ENCODE assay signal across 18 cellular contexts in the genomic region with DNA sequence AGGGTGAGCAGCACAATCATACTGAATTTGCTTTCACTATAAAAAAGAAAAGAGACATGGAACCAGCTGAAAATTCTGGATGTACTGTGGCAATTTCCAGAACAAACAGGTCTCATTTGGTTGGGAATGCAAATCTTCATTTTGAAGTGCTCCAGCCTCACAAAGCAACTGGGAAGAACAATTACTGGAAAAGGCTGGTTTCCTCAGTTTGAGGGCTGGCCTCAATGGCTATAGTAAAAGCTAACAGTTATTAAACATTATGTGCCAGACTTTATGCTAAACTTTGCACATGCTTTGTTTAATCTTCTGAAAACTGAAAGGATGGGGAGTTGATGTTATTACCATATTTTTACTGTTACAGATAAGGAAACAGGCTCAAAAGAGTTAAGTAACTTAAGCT. TPM values are rescaled to one million over a fixed set of nuclear protein-coding genes. Genes with fewer than 3 reads are reported as not detected.
DNase-seq lines count a peak whose midpoint lies in the region; ATAC-seq and TF ChIP-seq lines count a peak whose summit lies in the region.
"Had no signal": no experiment of that assay in that cellular context is flagged by ENCODE, and none has a peak within 500 bp of the region (broad histone marks: within the 10 kb centered on the region; RNA-seq: fewer than 3 reads in every experiment).

No MANE protein-coding gene starts in this region.

- H3K9me3 Mint-ChIP-seq in CD4-positive, alpha-beta T cell, result no peaks in the 10 kb centered on the region
- H3K9me3 Mint-ChIP-seq in GM23338 (no peaks in the 10 kb centered on the region; the same call in 2 of the 3 replicates), brain (peaks cover 0 to 6% (median 0%) of the 10 kb centered on the region in 5 experiments)
- peaks cover 0 to 3% (median 0%) of the 10 kb centered on the region in 11 donors for H3K9me3 Mint-ChIP-seq in naive thymus-derived CD4-positive, alpha-beta T cell

- peak overlapping the region; percentile 38 for H3K4me3 Mint-ChIP-seq in CD4-positive, alpha-beta T cell
- H3K4me3 Mint-ChIP-seq in GM23338, result 0 out of 3 replicates have a peak overlapping the region, but pooled peaks have one; percentile 0
- peak overlapping the region in 4 of 5 experiments; percentile 19 to 69 (median 51) for H3K4me3 Mint-ChIP-seq in brain
- H3K4me3 Mint-ChIP-seq in naive thymus-derived CD4-positive, alpha-beta T cell, result peak overlapping the region in 7 of 10 donors; percentile 4 to 35 (median 16)

- H3K36me3 ChIP-seq in GM23338 (ENCODE audit: insufficient read depth) (no peaks in the 10 kb centered on the region), SJCRH30 (peaks cover 35% of the 10 kb centered on the region)
- H3K36me3 ChIP-seq in naive thymus-derived CD4-positive, alpha-beta T cell (ENCODE audit: control insufficient read depth in 2 of 3, insufficient read depth in 3 of 3, low read length in 3 of 3), result peaks cover 0 to 4% (median 0%) of the 10 kb centered on the region in 3 experiments

- peaks cover 36% of the 10 kb centered on the region for H3K36me3 Mint-ChIP-seq in CD4-positive, alpha-beta T cell (ENCODE audit: low read depth)
- peaks cover 6% of the 10 kb centered on the region; the same call in 1 of the 3 replicates for H3K36me3 Mint-ChIP-seq in GM23338 (ENCODE audit: low read depth)
- peaks cover 13% of the 10 kb centered on the region for H3K36me3 Mint-ChIP-seq in brain
- peaks cover 4 to 13% (median 6%) of the 10 kb centered on the region in 5 donors for H3K36me3 Mint-ChIP-seq in naive thymus-derived CD4-positive, alpha-beta T cell

- no peak for ATAC-seq in CD4-positive, alpha-beta T cell (ENCODE audit: poor library complexity)
- ATAC-seq in GM23338 (no peak), HG03457 (IDR thresholded peaks at IDR 0.05; ENCODE audit: unreplicated experiment) (no peak), GM21576 (IDR thresholded peaks at IDR 0.05; ENCODE audit: unreplicated experiment) (no peak)
- ATAC-seq in naive thymus-derived CD4-positive, alpha-beta T cell, result no peak

- peaks cover 27% of the 10 kb centered on the region for H3K4me1 ChIP-seq in GM23338 (ENCODE audit: insufficient read depth)
- H3K4me1 ChIP-seq in naive thymus-derived CD4-positive, alpha-beta T cell (ENCODE audit: control insufficient read depth in 2 of 2, insufficient read depth in 2 of 2, low read length in 2 of 2), result peaks cover 10 to 19% of the 10 kb centered on the region in 2 donors
- H3K4me1 ChIP-seq in SJCRH30, result peaks cover 4% of the 10 kb centered on the region; the same call in 1 of the 2 replicates

- H3K27ac ChIP-seq in CD4-positive, alpha-beta T cell (ENCODE audit: low read depth, low read length), result no peak overlapping the region
- H3K27ac ChIP-seq in GM23338 (ENCODE audit: low read depth) (no peak overlapping the region), SJCRH30 (no peak overlapping the region)
- H3K27ac ChIP-seq in naive thymus-derived CD4-positive, alpha-beta T cell (ENCODE audit: low read depth, low read length), result no peak overlapping the region
- H3K27ac ChIP-seq: RWPE1, SJSA1 had no signal

- H3K79me2 ChIP-seq in GM23338 (replicated peaks; ENCODE audit: insufficient read depth), result peaks cover 65% of the 10 kb centered on the region

- H3K9me3 ChIP-seq in CD4-positive, alpha-beta T cell (ENCODE audit: control insufficient read depth, low read length), result no peaks in the 10 kb centered on the region
- H3K9me3 ChIP-seq in naive thymus-derived CD4-positive, alpha-beta T cell (ENCODE audit: control insufficient read depth in 2 of 3, low read length in 3 of 3), result no peaks in the 10 kb centered on the region
- H3K9me3 ChIP-seq in SJCRH30 (replicated peaks), result 0 out of 2 replicates have a peak, but pooled peaks cover 4% of the 10 kb centered on the region
- H3K9me3 ChIP-seq: SJSA1 had no signal

- no peaks in the 10 kb centered on the region for H3K27me3 ChIP-seq in CD4-positive, alpha-beta T cell (ENCODE audit: control insufficient read depth, insufficient read depth, low read length)
- H3K27me3 ChIP-seq in GM23338 (ENCODE audit: insufficient read depth), result peaks cover 55% of the 10 kb centered on the region
- no peaks in the 10 kb centered on the region for H3K27me3 ChIP-seq in naive thymus-derived CD4-positive, alpha-beta T cell (ENCODE audit: control insufficient read depth in 2 of 2, insufficient read depth in 2 of 2, low read length in 2 of 2)
- no peaks in the 10 kb centered on the region for H3K27me3 ChIP-seq in SJCRH30

- peaks cover 49% of the 10 kb centered on the region for H3K4me1 Mint-ChIP-seq in CD4-positive, alpha-beta T cell (ENCODE audit: low read depth)
- peaks cover 26% of the 10 kb centered on the region for H3K4me1 Mint-ChIP-seq in GM23338
- peaks cover 42% of the 10 kb centered on the region for H3K4me1 Mint-ChIP-seq in brain
- peaks cover 26 to 51% (median 46%) of the 10 kb centered on the region in 7 donors for H3K4me1 Mint-ChIP-seq in naive thymus-derived CD4-positive, alpha-beta T cell

- H3K4me3 ChIP-seq in GM23338 (no peak overlapping the region), SJCRH30 (no peak overlapping the region)
- H3K4me3 ChIP-seq in naive thymus-derived CD4-positive, alpha-beta T cell (ENCODE audit: low read length), result no peak overlapping the region
- H3K4me3 ChIP-seq: SJSA1 had no signal

- no peaks in the 10 kb centered on the region for H3K27me3 Mint-ChIP-seq in CD4-positive, alpha-beta T cell
- peaks cover 42% of the 10 kb centered on the region for H3K27me3 Mint-ChIP-seq in GM23338 (ENCODE audit: insufficient read depth, low read depth, poor library complexity)
- peaks cover 10% of the 10 kb centered on the region for H3K27me3 Mint-ChIP-seq in brain
- no peaks in the 10 kb centered on the region for H3K27me3 Mint-ChIP-seq in naive thymus-derived CD4-positive, alpha-beta T cell
- H3K27me3 Mint-ChIP-seq: CD4-positive, alpha-beta memory T cell had no signal

- no peaks in the 10 kb centered on the region for H3K9me2 ChIP-seq in GM23338 (ENCODE audit: insufficient read depth)

- intact Hi-C loops in CD4-positive, alpha-beta T cell (cut with DNase I, micrococcal nuclease), result loop anchor here (5.0 to 10.0 kb wide), 6 partner anchors 49 to 1329 kb away; partner anchors contain the start of genes MYCBP2 (in 1 of the 2), RBM26 (in 1 of the 2) and SLAIN1 (in 1 of the 2)
- intact Hi-C loops in naive thymus-derived CD4-positive, alpha-beta T cell (cut with micrococcal nuclease), result loop anchor here (5.0 kb wide), 5 partner anchors 54 to 751 kb away; partner anchors contain the start of genes POU4F1 (in 1 of the 2) and RBM26 (in 1 of the 2)

- no peak overlapping the region for H3K27ac Mint-ChIP-seq in CD4-positive, alpha-beta T cell
- H3K27ac Mint-ChIP-seq in GM23338, result no peak overlapping the region
- H3K27ac Mint-ChIP-seq in brain, result peak overlapping the region in 1 of 5 experiments; percentile 1
- no peak overlapping the region for H3K27ac Mint-ChIP-seq in naive thymus-derived CD4-positive, alpha-beta T cell

- CTCF ChIA-PET in CD4-positive, alpha-beta T cell (lab: Charles Lee), result no interaction called here
- CTCF ChIA-PET in naive thymus-derived CD4-positive, alpha-beta T cell (lab: Charles Lee), result no interaction called here

- H4K20me1 ChIP-seq in GM23338 (replicated peaks; ENCODE audit: insufficient read depth), result peaks cover 59% of the 10 kb centered on the region

- DNase-seq in CD4-positive, alpha-beta T cell, result no peak
- no peak for DNase-seq in GM23338 (ENCODE audit: low spot score)
- no peak for DNase-seq in naive thymus-derived CD4-positive, alpha-beta T cell
- DNase-seq in SJCRH30, result no peak
- DNase-seq: CD4-positive, alpha-beta memory T cell; H7; IMR-90; Kasumi-1; NCI-H1105; NCI-H1694; NCI-H226; NK-92 treated with Interleukin-12 subunit alpha and Interleukin-12 subunit beta, amount 100 ng/mL, for 24 hours had no signal

- TF ChIP-seq CTCF in CD4-positive, alpha-beta T cell (IDR thresholded peaks at IDR 0.05), result no peak
- no peak for TF ChIP-seq CTCF in GM23338 (conservative IDR thresholded peaks at IDR 0.05; ENCODE audit: low read depth in 2 of 2)
- TF ChIP-seq CTCF in brain (conservative IDR thresholded peaks at IDR 0.05), result no peak

- H3K4me2 ChIP-seq in GM23338, result no peak overlapping the region

- H2AFZ ChIP-seq in GM23338, result no peak overlapping the region

- POLR2A ChIA-PET in CD4-positive, alpha-beta T cell (lab: Charles Lee), result interaction anchor here (0.7 kb wide), 1 partner anchor 751 kb away, joined by 4 read pairs; no protein-coding TSS in a partner anchor
- POLR2A ChIA-PET in naive thymus-derived CD4-positive, alpha-beta T cell (lab: Charles Lee), result no interaction called here

- no peaks in the 10 kb centered on the region for H3F3A ChIP-seq in GM23338 (replicated peaks; ENCODE audit: low read depth)

RNA-seq across cellular contexts. Expression of gene OBI1, which starts 3.0 kb away (rescaled TPM):
- 1 to 10 TPM; 2.6 TPM for total RNA-seq in CD4-positive, alpha-beta T cell
- total RNA-seq in GM23338 (2014; rRNA removed; shearing (Covaris generic)), result 8.7 and 11.1 TPM in 2 replicates
- 6.7 and 8.2 TPM in 2 replicates for polyA plus RNA-seq in GM23338 (2016; fragmentation: Nextera tagmentation; extraction: Ambion mirVana)
- 6.3 TPM for polyA plus RNA-seq in brain (ENCODE audit: insufficient read depth, low read depth, low replicate concordance)
- 10 to 100 TPM in 3 of 5 experiments, 1 to 10 TPM in 2; 4.2 to 17.7 (median 15.9) TPM for total RNA-seq in naive thymus-derived CD4-positive, alpha-beta T cell
- polyA plus RNA-seq in naive thymus-derived CD4-positive, alpha-beta T cell, result 10 to 100 TPM; 10.5 to 17.2 TPM
- total RNA-seq in SJCRH30 (2014; rRNA removed; shearing (Covaris generic)), result 66.8 and 73.3 TPM in 2 replicates

RNA-seq across cellular contexts. Expression of gene POU4F1, which starts 52.6 kb away (rescaled TPM):
- total RNA-seq in CD4-positive, alpha-beta T cell, result under 1 TPM; 0.11 to 0.14 TPM
- 0.03 TPM in 1 of 2 replicates, not detected in the other for total RNA-seq in GM23338 (2014; rRNA removed; shearing (Covaris generic))
- polyA plus RNA-seq in GM23338 (2016; fragmentation: Nextera tagmentation; extraction: Ambion mirVana) (0.05 and 0.14 TPM in 2 replicates), brain (ENCODE audit: insufficient read depth, low read depth, low replicate concordance) (2.9 TPM)
- under 1 TPM in 3 of 5 experiments, not detected in 2; 0.08 to 0.22 (median 0.15) TPM for total RNA-seq in naive thymus-derived CD4-positive, alpha-beta T cell
- polyA plus RNA-seq in naive thymus-derived CD4-positive, alpha-beta T cell, result not detected
- total RNA-seq in SJCRH30 (2014; rRNA removed; shearing (Covaris generic)), result 77.8 and 97.0 TPM in 2 replicates
- total RNA-seq: HT1080, IMR-90, SJSA1 had no signal
- polyA plus RNA-seq: CD4-positive, alpha-beta memory T cell had no signal

Comparison
In these comparisons a context has a peak if more than half of its experiments do, and no peak if none do; other contexts are left out.
1. H3K4me3 Mint-ChIP-seq: peak in every context shown above with its lines; median percentile 51 in brain; 38 in CD4-positive, alpha-beta T cell; 16 in naive thymus-derived CD4-positive, alpha-beta T cell; 0 in GM23338.
2. RNA of gene POU4F1, which starts 52.6 kb away (total RNA-seq): 77.8 to 97.0 TPM in SJCRH30; 0.11 to 0.14 TPM in CD4-positive, alpha-beta T cell, 0.08 to 0.22 TPM in naive thymus-derived CD4-positive, alpha-beta T cell and 0.03 TPM in GM23338; every median in the first group is over 10 times any median in the second.